ENCODE assay signal across 41 cellular contexts in the genomic region with DNA sequence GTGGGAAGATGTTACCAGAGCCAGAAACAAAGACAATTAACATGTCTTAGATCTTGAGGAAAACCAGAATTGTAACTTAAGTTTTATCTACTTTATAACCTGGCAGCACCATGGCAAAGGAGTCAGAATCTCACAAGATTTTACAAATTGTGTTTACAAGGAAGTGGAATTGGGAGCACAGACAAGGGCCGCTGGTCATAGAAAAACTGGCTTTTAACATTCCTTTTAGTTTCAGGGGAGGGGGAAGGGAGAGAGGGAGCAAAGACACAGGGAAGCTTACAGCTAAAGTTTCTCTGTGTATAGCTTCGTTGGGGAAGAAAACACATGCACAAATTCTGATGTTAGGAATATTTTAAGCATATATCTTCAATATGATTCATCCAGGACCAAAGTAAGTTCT. TPM values are rescaled to one million over a fixed set of nuclear protein-coding genes. Genes with fewer than 3 reads are reported as not detected.
"Had no signal": no experiment of that assay in that cellular context is flagged by ENCODE, and none has a peak within 500 bp of the region (broad histone marks: within the 10 kb centered on the region; RNA-seq: fewer than 3 reads in every experiment).

No MANE protein-coding gene starts in this region.

- H3K27ac ChIP-seq: adrenal gland, cardiac muscle cell, colonic mucosa, dorsolateral prefrontal cortex, gastroesophageal sphincter, left lung, lower lobe of right lung, ovary, prostate gland, sigmoid colon, stomach, tibial artery, WERI-Rb-1 had no signal

- H3K4me1 Mint-ChIP-seq: activated naive CD8-positive, alpha-beta T cell treated with anti-CD3 and anti-CD28 coated beads for 36 hours; brain; stimulated activated naive B cell treated with anti-CD40 and anti-IgM and Interleukin-4, amounts not matched to agents 10 μg/mL and 1 μg/mL and 100 μg/mL, for 72 hours had no signal

- ATAC-seq: activated CD4-positive, CD25-positive, alpha-beta regulatory T cell treated with anti-CD3 and anti-CD28 coated beads, Interleukin-2, amount 50 U/mL, for 24 hours; gastroesophageal sphincter; left lung; lower lobe of right lung; mucosa of descending colon; natural killer cell treated with Interleukin-12 subunit alpha and Interleukin-12 subunit beta and Interleukin-15 and Interleukin-18, amount 100 ng/mL, for 72 hours; stimulated activated naive B cell treated with anti-CD40 and anti-IgM and Interleukin-4, amounts not matched to agents 10 μg/mL and 1 μg/mL and 100 μg/mL, for 72 hours had no signal

- H3K36me3 ChIP-seq: adrenal gland, cardiac muscle cell, colonic mucosa, gastroesophageal sphincter, left lung, lower lobe of right lung, ovary, prostate gland, sigmoid colon, stomach, tibial artery, WERI-Rb-1 had no signal

- DNase-seq: activated CD4-positive, alpha-beta T cell treated with anti-CD3 and anti-CD28 coated beads for 48 hours; activated CD4-positive, alpha-beta T cell treated with anti-CD3 and anti-CD28 coated beads, Interleukin-2, amount 50 U/mL, for 48 hours; activated CD8-positive, alpha-beta memory T cell treated with anti-CD3 and anti-CD28 coated beads for 24 hours; activated effector memory CD4-positive, alpha-beta T cell treated with anti-CD3 and anti-CD28 coated beads, Interleukin-2, amount 50 U/mL, for 16 hours; activated naive CD4-positive, alpha-beta T cell treated with anti-CD3 and anti-CD28 coated beads for 36 hours; activated naive CD8-positive, alpha-beta T cell treated with anti-CD3 and anti-CD28 coated beads for 36 hours; adrenal gland; aorta; cerebellar nuclear complex; colonic mucosa; dorsolateral prefrontal cortex; effector memory CD4-positive, alpha-beta T cell; erythroblast; head of caudate nucleus; hypothalamus; left lung; lower lobe of right lung; mesenchymal stem cell; mucosa of descending colon; ovary; sigmoid colon; small intestine; stimulated activated CD4-positive, alpha-beta T cell treated with anti-CD3 and anti-CD28 coated beads, Interleukin-1b, Interleukin-23, amount 100 ng/mL, for 48 hours; stimulated activated CD4-positive, alpha-beta T cell treated with anti-CD3 and anti-CD28 coated beads, Interleukin-4, amount 100 ng/mL, for 4 hours; stimulated activated CD8-positive, alpha-beta memory T cell treated with anti-CD3 and anti-CD28 coated beads, Interleukin-4, amount 100 ng/mL, for 48 hours; stimulated activated naive B cell treated with anti-CD40 and anti-IgM and Interleukin-4, amounts not matched to agents 10 μg/mL and 1 μg/mL and 100 μg/mL, for 72 hours; stomach; T-helper 9 cell; tibial artery; WERI-Rb-1 had no signal

- H3K9me3 ChIP-seq: adrenal gland, colonic mucosa, gastroesophageal sphincter, lower lobe of right lung, mucosa of descending colon, ovary, prostate gland, sigmoid colon, stomach, tibial artery had no signal

- H3K36me3 Mint-ChIP-seq: activated naive CD8-positive, alpha-beta T cell treated with anti-CD3 and anti-CD28 coated beads for 36 hours; brain; stimulated activated naive B cell treated with anti-CD40 and anti-IgM and Interleukin-4, amounts not matched to agents 10 μg/mL and 1 μg/mL and 100 μg/mL, for 72 hours had no signal

- H3K27me3 ChIP-seq: adrenal gland, cardiac muscle cell, colonic mucosa, dorsolateral prefrontal cortex, gastroesophageal sphincter, left lung, ovary, sigmoid colon, stomach, tibial artery had no signal

- H3K27ac Mint-ChIP-seq: activated naive CD4-positive, alpha-beta T cell treated with anti-CD3 and anti-CD28 coated beads for 36 hours; activated naive CD8-positive, alpha-beta T cell treated with anti-CD3 and anti-CD28 coated beads for 36 hours; activated T-helper 1 cell treated with anti-CD3 and anti-CD28 coated beads, Interleukin-12 subunit alpha, Interleukin-12 subunit beta, Interleukin-2, Interleukin-4 antibody, amounts not matched to agents 30 ng/mL and 10 ng/mL and 1 ng/mL, durations not matched to agents 14 hours and 24 hours and 36 hours; brain; natural killer cell treated with Interleukin-12 subunit alpha and Interleukin-12 subunit beta and Interleukin-15 and Interleukin-18, amount 100 ng/mL, for 72 hours; stimulated activated naive B cell treated with anti-CD40 and anti-IgM and Interleukin-4, amounts not matched to agents 10 μg/mL and 1 μg/mL and 100 μg/mL, for 72 hours had no signal

- H3K4me3 Mint-ChIP-seq: activated naive CD4-positive, alpha-beta T cell treated with anti-CD3 and anti-CD28 coated beads for 36 hours; activated naive CD8-positive, alpha-beta T cell treated with anti-CD3 and anti-CD28 coated beads for 36 hours; activated T-helper 1 cell treated with anti-CD3 and anti-CD28 coated beads, Interleukin-12 subunit alpha, Interleukin-12 subunit beta, Interleukin-2, Interleukin-4 antibody, amounts not matched to agents 30 ng/mL and 10 ng/mL and 1 ng/mL, durations not matched to agents 14 hours and 24 hours and 36 hours; brain; natural killer cell treated with Interleukin-12 subunit alpha and Interleukin-12 subunit beta and Interleukin-15 and Interleukin-18, amount 100 ng/mL, for 72 hours; stimulated activated naive B cell treated with anti-CD40 and anti-IgM and Interleukin-4, amounts not matched to agents 10 μg/mL and 1 μg/mL and 100 μg/mL, for 72 hours had no signal

- H3K4me1 ChIP-seq: adrenal gland, colonic mucosa, gastroesophageal sphincter, left lung, lower lobe of right lung, prostate gland, sigmoid colon, stomach, tibial artery had no signal

- H3K27me3 Mint-ChIP-seq: activated naive CD8-positive, alpha-beta T cell treated with anti-CD3 and anti-CD28 coated beads for 36 hours; natural killer cell treated with Interleukin-12 subunit alpha and Interleukin-12 subunit beta and Interleukin-15 and Interleukin-18, amount 100 ng/mL, for 72 hours; stimulated activated naive B cell treated with anti-CD40 and anti-IgM and Interleukin-4, amounts not matched to agents 10 μg/mL and 1 μg/mL and 100 μg/mL, for 72 hours had no signal

- H3K9me3 Mint-ChIP-seq: activated naive CD4-positive, alpha-beta T cell treated with anti-CD3 and anti-CD28 coated beads for 36 hours; activated naive CD8-positive, alpha-beta T cell treated with anti-CD3 and anti-CD28 coated beads for 36 hours; activated T-helper 1 cell treated with anti-CD3 and anti-CD28 coated beads, Interleukin-12 subunit alpha, Interleukin-12 subunit beta, Interleukin-2, Interleukin-4 antibody, amounts not matched to agents 30 ng/mL and 10 ng/mL and 1 ng/mL, durations not matched to agents 14 hours and 24 hours and 36 hours; brain; stimulated activated naive B cell treated with anti-CD40 and anti-IgM and Interleukin-4, amounts not matched to agents 10 μg/mL and 1 μg/mL and 100 μg/mL, for 72 hours had no signal

- H3K4me3 ChIP-seq: adrenal gland, cardiac muscle cell, colonic mucosa, dorsolateral prefrontal cortex, gastroesophageal sphincter, left lung, lower lobe of right lung, mucosa of descending colon, ovary, prostate gland, sigmoid colon, stomach, tibial artery had no signal

RNA-seq across cellular contexts. Expression of gene UGT2B11, which starts 10.3 kb away (rescaled TPM):
- total RNA-seq: activated naive CD4-positive, alpha-beta T cell treated with anti-CD3 and anti-CD28 coated beads for 36 hours; activated naive CD8-positive, alpha-beta T cell treated with anti-CD3 and anti-CD28 coated beads for 36 hours; activated T-helper 1 cell treated with anti-CD3 and anti-CD28 coated beads, Interleukin-12 subunit alpha, Interleukin-12 subunit beta, Interleukin-2, Interleukin-4 antibody, amounts not matched to agents 30 ng/mL and 10 ng/mL and 1 ng/mL, durations not matched to agents 14 hours and 24 hours and 36 hours; aorta; cardiac muscle cell; colonic mucosa; dorsolateral prefrontal cortex; gastroesophageal sphincter; kidney epithelial cell; left lung; lower lobe of right lung; myocyte; natural killer cell treated with Interleukin-12 subunit alpha and Interleukin-12 subunit beta and Interleukin-15 and Interleukin-18, amount 100 ng/mL, for 72 hours; ovary; prostate gland; T-helper 1 cell treated with Interleukin-12 subunit alpha and Interleukin-12 subunit beta and Interleukin-4 antibody, amounts not matched to agents 30 ng/mL and 1 ng/mL, for 36 hours; ureter had no signal
- polyA plus RNA-seq: adrenal gland, aorta, cardiac muscle cell, ovary, stomach had no signal

RNA-seq across cellular contexts. Expression of gene UGT2B28, which starts 55.4 kb away (rescaled TPM):
- total RNA-seq: activated naive CD4-positive, alpha-beta T cell treated with anti-CD3 and anti-CD28 coated beads for 36 hours; activated naive CD8-positive, alpha-beta T cell treated with anti-CD3 and anti-CD28 coated beads for 36 hours; activated T-helper 1 cell treated with anti-CD3 and anti-CD28 coated beads, Interleukin-12 subunit alpha, Interleukin-12 subunit beta, Interleukin-2, Interleukin-4 antibody, amounts not matched to agents 30 ng/mL and 10 ng/mL and 1 ng/mL, durations not matched to agents 14 hours and 24 hours and 36 hours; adrenal gland; aorta; cardiac muscle cell; colonic mucosa; dorsolateral prefrontal cortex; gastroesophageal sphincter; kidney epithelial cell; left lung; lower lobe of right lung; mucosa of descending colon; myocyte; natural killer cell treated with Interleukin-12 subunit alpha and Interleukin-12 subunit beta and Interleukin-15 and Interleukin-18, amount 100 ng/mL, for 72 hours; ovary; prostate gland; sigmoid colon; stomach; T-helper 1 cell treated with Interleukin-12 subunit alpha and Interleukin-12 subunit beta and Interleukin-4 antibody, amounts not matched to agents 30 ng/mL and 1 ng/mL, for 36 hours; ureter had no signal
- polyA plus RNA-seq: adrenal gland, aorta, cardiac muscle cell, ovary, sigmoid colon, small intestine, stomach had no signal
